ENCODE assay signal across 15 cellular contexts in the genomic region with DNA sequence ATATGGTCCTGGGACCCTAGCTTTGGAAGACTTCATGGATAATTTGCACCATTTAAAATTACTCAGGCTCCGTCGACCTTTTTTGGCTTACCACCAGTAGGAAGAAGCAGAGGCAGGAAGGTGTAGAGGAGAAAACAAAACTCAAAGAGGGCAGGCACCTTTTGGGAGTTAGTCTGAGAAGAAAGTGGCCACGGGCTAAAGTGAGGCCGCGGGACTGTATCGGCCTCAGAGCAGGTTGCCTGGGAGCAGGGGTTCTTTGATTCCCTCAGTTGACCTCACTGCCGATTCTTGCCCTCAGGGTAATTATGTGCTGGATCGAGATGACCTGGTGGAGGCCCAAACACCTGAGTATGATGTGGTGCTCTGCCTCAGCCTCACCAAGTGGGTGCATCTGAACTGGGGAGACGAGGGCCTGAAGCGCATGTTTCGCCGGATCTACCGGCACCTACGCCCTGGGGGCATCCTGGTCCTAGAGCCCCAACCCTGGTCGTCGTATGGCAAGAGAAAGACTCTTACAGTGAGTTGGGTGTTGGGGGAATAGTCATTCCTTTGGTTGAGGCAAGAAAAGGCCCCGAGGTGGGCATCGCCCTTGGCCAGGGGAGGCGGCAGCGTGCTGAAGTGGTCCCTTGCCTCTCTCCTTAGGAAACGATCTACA. TPM values are rescaled to one million over a fixed set of nuclear protein-coding genes. Genes with fewer than 3 reads are reported as not detected.
A peak's percentile ranks its signal among the peaks of the same experiment; 100 is the strongest.
DNase-seq lines count a peak whose midpoint lies in the region; ATAC-seq and TF ChIP-seq lines count a peak whose summit lies in the region.
"Had no signal": no experiment of that assay in that cellular context is flagged by ENCODE, and none has a peak within 500 bp of the region (broad histone marks: within the 10 kb centered on the region; RNA-seq: fewer than 3 reads in every experiment).

No MANE protein-coding gene starts in this region.

- POLR2A ChIA-PET in activated CD4-positive, alpha-beta memory T cell treated with anti-CD3 and anti-CD28 coated beads, Interleukin-2, amount 10 ng/mL, durations not matched to agents 7 days and 5 days (lab: Charles Lee) = interaction anchor here (1.0 to 4.3 kb wide), 3 partner anchors 12 to 180 kb away, joined by 3 to 25 read pairs (median 3); a partner anchor contains a TSS

- TF ChIP-seq CTCF in lower lobe of right lung (IDR thresholded peaks at IDR 0.05) (no peak), type B pancreatic cell (conservative IDR thresholded peaks at IDR 0.05) (no peak)

- H3K27me3 Mint-ChIP-seq in activated naive CD4-positive, alpha-beta T cell treated with anti-CD3 and anti-CD28 coated beads, Interleukin-2, amount 50 U/mL, for 24 hours = no peaks in the 10 kb centered on the region
- H3K27me3 Mint-ChIP-seq in activated CD4-positive, alpha-beta memory T cell treated with anti-CD3 and anti-CD28 coated beads, Interleukin-2, amount 10 ng/mL, durations not matched to agents 7 days and 5 days = peaks cover 1% of the 10 kb centered on the region
- peaks cover 17% of the 10 kb centered on the region for H3K27me3 Mint-ChIP-seq in type B pancreatic cell

- peaks cover 44% of the 10 kb centered on the region for H3K4me1 Mint-ChIP-seq in activated naive CD4-positive, alpha-beta T cell treated with anti-CD3 and anti-CD28 coated beads, Interleukin-2, amount 50 U/mL, for 24 hours
- H3K4me1 Mint-ChIP-seq in activated CD4-positive, alpha-beta memory T cell treated with anti-CD3 and anti-CD28 coated beads, Interleukin-2, amount 10 ng/mL, durations not matched to agents 7 days and 5 days = peaks cover 63% of the 10 kb centered on the region
- peaks cover 35% of the 10 kb centered on the region for H3K4me1 Mint-ChIP-seq in type B pancreatic cell (ENCODE audit: unreplicated experiment)

- H3K4me3 ChIP-seq in lower lobe of right lung = no peak overlapping the region
- H3K4me3 ChIP-seq: gastroesophageal sphincter, Peyer's patch had no signal

- H3K9me3 ChIP-seq in lower lobe of right lung = no peaks in the 10 kb centered on the region
- H3K9me3 ChIP-seq: BE2C, gastroesophageal sphincter, Peyer's patch had no signal

- H3K36me3 Mint-ChIP-seq in activated naive CD4-positive, alpha-beta T cell treated with anti-CD3 and anti-CD28 coated beads, Interleukin-2, amount 50 U/mL, for 24 hours = peaks cover 15% of the 10 kb centered on the region
- peaks cover 72% of the 10 kb centered on the region for H3K36me3 Mint-ChIP-seq in activated CD4-positive, alpha-beta memory T cell treated with anti-CD3 and anti-CD28 coated beads, Interleukin-2, amount 10 ng/mL, durations not matched to agents 7 days and 5 days (ENCODE audit: low read depth)
- peaks cover 26% of the 10 kb centered on the region for H3K36me3 Mint-ChIP-seq in type B pancreatic cell

- DNase-seq in activated naive CD4-positive, alpha-beta T cell treated with anti-CD3 and anti-CD28 coated beads, Interleukin-2, amount 50 U/mL, for 16 hours = no peak
- no peak for DNase-seq in activated CD4-positive, alpha-beta memory T cell treated with anti-CD3 and anti-CD28 coated beads, Interleukin-2, amount 10 ng/mL, durations not matched to agents 7 days and 5 days
- DNase-seq in lower lobe of right lung = peak; percentile 44
- DNase-seq in type B pancreatic cell (ENCODE audit: extremely low spot score, unreplicated experiment) = no peak
- DNase-seq in stimulated activated CD4-positive, alpha-beta T cell treated with anti-CD3 and anti-CD28 coated beads, Interleukin-15, amount 100 ng/mL, for 24 hours = no peak
- DNase-seq in GM19238 (ENCODE audit: insufficient read length, low spot score) = no peak
- DNase-seq: activated CD4-positive, alpha-beta T cell treated with anti-CD3 and anti-CD28 coated beads for 48 hours; BE2C; central memory CD4-positive, alpha-beta T cell; NCI-H2029; small intestine had no signal

- intact Hi-C loops in lower lobe of right lung (cut with DNase I) = no loop called here

- peaks cover 38% of the 10 kb centered on the region for H3K36me3 ChIP-seq in lower lobe of right lung

- CTCF ChIA-PET in activated CD4-positive, alpha-beta memory T cell treated with anti-CD3 and anti-CD28 coated beads, Interleukin-2, amount 10 ng/mL, durations not matched to agents 7 days and 5 days (lab: Charles Lee) = no interaction called here

- peak overlapping the region; percentile 89 for H3K4me3 Mint-ChIP-seq in activated naive CD4-positive, alpha-beta T cell treated with anti-CD3 and anti-CD28 coated beads, Interleukin-2, amount 50 U/mL, for 24 hours
- no peak overlapping the region for H3K4me3 Mint-ChIP-seq in activated CD4-positive, alpha-beta memory T cell treated with anti-CD3 and anti-CD28 coated beads, Interleukin-2, amount 10 ng/mL, durations not matched to agents 7 days and 5 days
- peak overlapping the region; percentile 90 for H3K4me3 Mint-ChIP-seq in type B pancreatic cell

- peak overlapping the region; percentile 83 for H3K27ac Mint-ChIP-seq in activated naive CD4-positive, alpha-beta T cell treated with anti-CD3 and anti-CD28 coated beads, Interleukin-2, amount 50 U/mL, for 24 hours
- peak overlapping the region; percentile 93 for H3K27ac Mint-ChIP-seq in activated CD4-positive, alpha-beta memory T cell treated with anti-CD3 and anti-CD28 coated beads, Interleukin-2, amount 10 ng/mL, durations not matched to agents 7 days and 5 days
- H3K27ac Mint-ChIP-seq in type B pancreatic cell = peak overlapping the region; percentile 93

- ATAC-seq in lower lobe of right lung (no peak), HG02840 (IDR thresholded peaks at IDR 0.05; ENCODE audit: low FRiP score, unreplicated experiment) (no peak)
- ATAC-seq: gastroesophageal sphincter had no signal

- H3K9me3 Mint-ChIP-seq in activated naive CD4-positive, alpha-beta T cell treated with anti-CD3 and anti-CD28 coated beads, Interleukin-2, amount 50 U/mL, for 24 hours = no peaks in the 10 kb centered on the region
- no peaks in the 10 kb centered on the region for H3K9me3 Mint-ChIP-seq in activated CD4-positive, alpha-beta memory T cell treated with anti-CD3 and anti-CD28 coated beads, Interleukin-2, amount 10 ng/mL, durations not matched to agents 7 days and 5 days
- H3K9me3 Mint-ChIP-seq in type B pancreatic cell = no peaks in the 10 kb centered on the region

- peaks cover 51% of the 10 kb centered on the region for H3K4me1 ChIP-seq in lower lobe of right lung
- H3K4me1 ChIP-seq: BE2C had no signal

- peak overlapping the region; percentile 1 for H3K27ac ChIP-seq in lower lobe of right lung

- H3K27me3 ChIP-seq in lower lobe of right lung (ENCODE audit: low read depth) = no peaks in the 10 kb centered on the region
- H3K27me3 ChIP-seq: BE2C, gastroesophageal sphincter, Peyer's patch had no signal

RNA-seq across cellular contexts. Expression of a gene that starts 3.1 kb away (rescaled TPM):
- total RNA-seq in activated CD4-positive, alpha-beta memory T cell treated with anti-CD3 and anti-CD28 coated beads, Interleukin-2, amount 10 ng/mL, durations not matched to agents 7 days and 5 days = 10 to 100 TPM; 36.7 to 40.1 TPM
- total RNA-seq in lower lobe of right lung = 36.3 TPM
- total RNA-seq in type B pancreatic cell (ENCODE audit: low replicate concordance) = 27.5 and 36.6 TPM in 2 replicates

RNA-seq across cellular contexts. Expression of a gene that starts 3.5 kb away (rescaled TPM):
- total RNA-seq in activated CD4-positive, alpha-beta memory T cell treated with anti-CD3 and anti-CD28 coated beads, Interleukin-2, amount 10 ng/mL, durations not matched to agents 7 days and 5 days = 100 to 1,000 TPM; 100 to 101 TPM
- total RNA-seq in lower lobe of right lung (24.5 TPM), type B pancreatic cell (ENCODE audit: low replicate concordance) (31.4 and 33.8 TPM in 2 replicates)

RNA-seq across cellular contexts. Expression of a gene that starts 4.2 kb away (rescaled TPM):
- 1 to 10 TPM; 2.7 to 3.0 TPM for total RNA-seq in activated CD4-positive, alpha-beta memory T cell treated with anti-CD3 and anti-CD28 coated beads, Interleukin-2, amount 10 ng/mL, durations not matched to agents 7 days and 5 days
- total RNA-seq in lower lobe of right lung (4.9 TPM), type B pancreatic cell (ENCODE audit: low replicate concordance) (2.2 and 2.7 TPM in 2 replicates)

RNA-seq across cellular contexts. Expression of a gene that starts 31.3 kb away (rescaled TPM):
- 1 to 10 TPM; 4.0 to 4.3 TPM for total RNA-seq in activated CD4-positive, alpha-beta memory T cell treated with anti-CD3 and anti-CD28 coated beads, Interleukin-2, amount 10 ng/mL, durations not matched to agents 7 days and 5 days
- 1.7 TPM for total RNA-seq in lower lobe of right lung
- total RNA-seq in type B pancreatic cell (ENCODE audit: low replicate concordance) = 1.4 and 2.8 TPM in 2 replicates
- total RNA-seq: Peyer's patch had no signal

RNA-seq across cellular contexts. Expression of a gene that starts 46.3 kb away (rescaled TPM):
- total RNA-seq in activated CD4-positive, alpha-beta memory T cell treated with anti-CD3 and anti-CD28 coated beads, Interleukin-2, amount 10 ng/mL, durations not matched to agents 7 days and 5 days = 100 to 1,000 TPM; 133 to 136 TPM
- total RNA-seq in lower lobe of right lung (53.6 TPM), type B pancreatic cell (ENCODE audit: low replicate concordance) (45.3 and 57.6 TPM in 2 replicates)
